1 cellular context compared by ENCODE assay signal in genomic region chr20:52180167-52180840, GRCh38.
TF ChIP-seq lines count a peak whose summit lies in the region.

No MANE protein-coding gene starts in this region.

TF ChIP-seq in GM12878, 131 proteins besides CTCF, POLR2A, EP300 and RAD21:
- TF ChIP-seq ZNF687 (IDR thresholded peaks at IDR 0.05) (0 out of 2 replicates have a peak, but pooled peaks have one; percentile 4), YY1 (IDR thresholded peaks at IDR 0.05; ENCODE audit: low read depth, low read length) (peak; percentile 74), SMARCA5 (IDR thresholded peaks at IDR 0.05) (peak; percentile 71; the same call in 1 of the 2 replicates), ASH2L (IDR thresholded peaks at IDR 0.05; ENCODE audit: borderline replicate concordance, low read depth) (no peak), MXI1 (IDR thresholded peaks at IDR 0.05; ENCODE audit: low read depth, low read length) (0 out of 2 replicates have a peak, but pooled peaks have one; percentile 6), PML (IDR thresholded peaks at IDR 0.05; ENCODE audit: low read length) (no peak), NFYA (IDR thresholded peaks at IDR 0.05; ENCODE audit: borderline replicate concordance, low read depth, low read length) (no peak), RAD51 (IDR thresholded peaks at IDR 0.05) (peak; percentile 65; the same call in 1 of the 2 replicates)
- TF ChIP-seq, protein P1, sequence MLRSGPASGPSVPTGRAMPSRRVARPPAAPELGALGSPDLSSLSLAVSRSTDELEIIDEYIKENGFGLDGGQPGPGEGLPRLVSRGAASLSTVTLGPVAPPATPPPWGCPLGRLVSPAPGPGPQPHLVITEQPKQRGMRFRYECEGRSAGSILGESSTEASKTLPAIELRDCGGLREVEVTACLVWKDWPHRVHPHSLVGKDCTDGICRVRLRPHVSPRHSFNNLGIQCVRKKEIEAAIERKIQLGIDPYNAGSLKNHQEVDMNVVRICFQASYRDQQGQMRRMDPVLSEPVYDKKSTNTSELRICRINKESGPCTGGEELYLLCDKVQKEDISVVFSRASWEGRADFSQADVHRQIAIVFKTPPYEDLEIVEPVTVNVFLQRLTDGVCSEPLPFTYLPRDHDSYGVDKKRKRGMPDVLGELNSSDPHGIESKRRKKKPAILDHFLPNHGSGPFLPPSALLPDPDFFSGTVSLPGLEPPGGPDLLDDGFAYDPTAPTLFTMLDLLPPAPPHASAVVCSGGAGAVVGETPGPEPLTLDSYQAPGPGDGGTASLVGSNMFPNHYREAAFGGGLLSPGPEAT (IDR thresholded peaks at IDR 0.05; ENCODE audit: low read depth), result no peak
- TF ChIP-seq, protein P2, sequence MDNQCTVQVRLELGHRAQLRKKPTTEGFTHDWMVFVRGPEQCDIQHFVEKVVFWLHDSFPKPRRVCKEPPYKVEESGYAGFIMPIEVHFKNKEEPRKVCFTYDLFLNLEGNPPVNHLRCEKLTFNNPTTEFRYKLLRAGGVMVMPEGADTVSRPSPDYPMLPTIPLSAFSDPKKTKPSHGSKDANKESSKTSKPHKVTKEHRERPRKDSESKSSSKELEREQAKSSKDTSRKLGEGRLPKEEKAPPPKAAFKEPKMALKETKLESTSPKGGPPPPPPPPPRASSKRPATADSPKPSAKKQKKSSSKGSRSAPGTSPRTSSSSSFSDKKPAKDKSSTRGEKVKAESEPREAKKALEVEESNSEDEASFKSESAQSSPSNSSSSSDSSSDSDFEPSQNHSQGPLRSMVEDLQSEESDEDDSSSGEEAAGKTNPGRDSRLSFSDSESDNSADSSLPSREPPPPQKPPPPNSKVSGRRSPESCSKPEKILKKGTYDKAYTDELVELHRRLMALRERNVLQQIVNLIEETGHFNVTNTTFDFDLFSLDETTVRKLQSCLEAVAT (IDR thresholded peaks at IDR 0.05), result peak; percentile 81; the same call in 1 of the 2 replicates
